8 cellular contexts compared by ENCODE assay signal in the genomic region with DNA sequence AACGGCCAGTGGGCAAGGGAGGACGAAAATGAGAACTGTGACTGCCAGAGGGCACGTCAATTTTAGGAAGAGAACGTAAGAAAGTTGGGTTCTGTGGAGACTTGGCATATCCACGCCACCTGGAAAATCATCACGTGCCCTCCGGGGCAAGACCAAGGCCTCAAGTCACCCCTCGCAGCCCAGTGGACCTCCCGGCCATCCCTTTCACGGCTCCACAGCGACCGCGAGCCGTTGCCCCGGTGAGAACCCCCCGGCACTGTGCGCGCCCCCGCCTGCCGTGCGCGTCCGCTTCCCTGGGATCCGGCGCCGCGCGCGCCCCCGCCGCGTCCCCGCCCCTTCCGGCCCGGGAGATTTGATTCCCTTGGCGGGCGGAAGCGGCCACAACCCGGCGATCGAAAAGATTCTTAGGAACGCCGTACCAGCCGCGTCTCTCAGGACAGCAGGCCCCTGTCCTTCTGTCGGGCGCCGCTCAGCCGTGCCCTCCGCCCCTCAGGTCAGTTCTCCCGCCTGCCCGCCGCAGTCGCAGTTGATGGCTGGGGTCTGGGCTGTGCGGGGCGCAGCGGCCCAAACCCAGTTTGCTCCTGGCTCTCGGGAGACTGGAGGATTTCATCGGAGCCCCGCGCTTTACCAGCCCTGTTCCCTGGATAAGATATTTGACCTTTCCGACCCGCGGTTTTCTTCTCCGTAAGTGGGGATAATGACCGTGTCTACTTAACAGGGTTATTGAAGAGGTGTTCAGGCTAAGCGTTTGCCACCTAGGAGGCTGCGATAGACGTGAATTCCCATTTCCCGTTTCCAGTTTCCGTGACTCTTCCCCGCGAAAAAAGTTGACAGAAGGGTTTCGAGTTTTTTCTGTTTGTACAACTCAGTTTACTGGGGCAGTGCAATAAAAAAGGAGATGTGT. TPM values are rescaled to one million over a fixed set of nuclear protein-coding genes. Genes with fewer than 3 reads are reported as not detected.
DNase-seq lines count a peak whose midpoint lies in the region; ATAC-seq and TF ChIP-seq lines count a peak whose summit lies in the region.

A gene (plus strand): TSS at position 381 of the 904 bp plus-strand sequence. CDS start 8,787 bp downstream, outside the sequence.

- H3K36me3 Mint-ChIP-seq in Calu3 (ENCODE audit: insufficient read depth, unreplicated experiment) = peaks cover 10% of the 10 kb centered on the region
- H3K36me3 Mint-ChIP-seq in naive thymus-derived CD8-positive, alpha-beta T cell = no peaks in the 10 kb centered on the region
- no peaks in the 10 kb centered on the region for H3K36me3 Mint-ChIP-seq in stimulated activated memory B cell treated with anti-CD40 and anti-IgM and Interleukin-4, amounts not matched to agents 10 μg/mL and 1 μg/mL and 100 μg/mL, for 72 hours

- no peak for TF ChIP-seq CTCF in Calu3 (IDR thresholded peaks at IDR 0.05; ENCODE audit: unreplicated experiment)
- no peak for TF ChIP-seq CTCF in fibroblast of mammary gland (conservative IDR thresholded peaks at IDR 0.05; ENCODE audit: control insufficient read depth, insufficient read depth, low read depth, low read length)

- DNase-seq in Calu3 = peak; percentile 75
- DNase-seq in Jurkat, Clone E6-1 (ENCODE audit: low read depth, low spot score) = peak; percentile 68
- DNase-seq in RPMI8226 = peak; percentile 84
- peak; percentile 70 to 76 for DNase-seq in activated T-helper 1 cell treated with anti-CD3 and anti-CD28 coated beads, Interleukin-2, amount 50 U/mL, for 16 hours (ENCODE audit: low read depth in 1 of 2, low spot score in 1 of 2)
- DNase-seq in fibroblast of mammary gland (ENCODE audit: low read depth) = peak; percentile 64
- peak; percentile 68 to 88 (median 83) for DNase-seq in naive thymus-derived CD8-positive, alpha-beta T cell

- POLR2A ChIA-PET in naive thymus-derived CD8-positive, alpha-beta T cell (lab: Charles Lee) = no interaction called here

- H3K4me3 ChIP-seq in Jurkat, Clone E6-1 (ENCODE audit: low read length) = peak within 1 kb of the TSS; percentile 99
- peak within 1 kb of the TSS; percentile 77 for H3K4me3 ChIP-seq in fibroblast of mammary gland (ENCODE audit: control insufficient read depth, low read depth, low read length)

- intact Hi-C loops in Calu3 (cut with micrococcal nuclease; ENCODE audit: unreplicated experiment) = no loop called here

- ATAC-seq in GM21381 (IDR thresholded peaks at IDR 0.05; ENCODE audit: unreplicated experiment) = peak; percentile 67
- peak; percentile 85 to 88 for ATAC-seq in naive thymus-derived CD8-positive, alpha-beta T cell
- peak; percentile 90 for ATAC-seq in stimulated activated memory B cell treated with anti-CD40 and anti-IgM and Interleukin-4, amounts not matched to agents 10 μg/mL and 1 μg/mL and 100 μg/mL, for 72 hours

- H3K27ac Mint-ChIP-seq in Calu3 (ENCODE audit: unreplicated experiment) = no peak within 1 kb of the TSS
- peak within 1 kb of the TSS; percentile 53 to 94 (median 84) for H3K27ac Mint-ChIP-seq in naive thymus-derived CD8-positive, alpha-beta T cell
- H3K27ac Mint-ChIP-seq in stimulated activated memory B cell treated with anti-CD40 and anti-IgM and Interleukin-4, amounts not matched to agents 10 μg/mL and 1 μg/mL and 100 μg/mL, for 72 hours = peak within 1 kb of the TSS; percentile 74

- peak within 1 kb of the TSS; percentile 70 for H3K4me3 Mint-ChIP-seq in Calu3 (ENCODE audit: low read depth, unreplicated experiment)
- peak within 1 kb of the TSS; percentile 82 to 92 (median 90) for H3K4me3 Mint-ChIP-seq in naive thymus-derived CD8-positive, alpha-beta T cell
- peak within 1 kb of the TSS; percentile 93 for H3K4me3 Mint-ChIP-seq in stimulated activated memory B cell treated with anti-CD40 and anti-IgM and Interleukin-4, amounts not matched to agents 10 μg/mL and 1 μg/mL and 100 μg/mL, for 72 hours

- no peaks in the 10 kb centered on the region for H3K27me3 Mint-ChIP-seq in Calu3 (ENCODE audit: unreplicated experiment)
- H3K27me3 Mint-ChIP-seq in naive thymus-derived CD8-positive, alpha-beta T cell = peaks cover 0 to 9% (median 2%) of the 10 kb centered on the region in 5 donors
- H3K27me3 Mint-ChIP-seq in stimulated activated memory B cell treated with anti-CD40 and anti-IgM and Interleukin-4, amounts not matched to agents 10 μg/mL and 1 μg/mL and 100 μg/mL, for 72 hours = peaks cover under 1% of the 10 kb centered on the region

- H3K9me3 Mint-ChIP-seq in Calu3 (ENCODE audit: low read depth, unreplicated experiment) = no peaks in the 10 kb centered on the region
- no peaks in the 10 kb centered on the region for H3K9me3 Mint-ChIP-seq in naive thymus-derived CD8-positive, alpha-beta T cell
- H3K9me3 Mint-ChIP-seq in stimulated activated memory B cell treated with anti-CD40 and anti-IgM and Interleukin-4, amounts not matched to agents 10 μg/mL and 1 μg/mL and 100 μg/mL, for 72 hours = no peaks in the 10 kb centered on the region

- TSS peak; percentile 59 for BruUV-seq in Calu3 (replicated peaks; lab: Mats Ljungman, UMichigan)

- H3K4me1 Mint-ChIP-seq in Calu3 (ENCODE audit: low read depth, unreplicated experiment) = no peaks in the 10 kb centered on the region
- peaks cover 1 to 16% (median 12%) of the 10 kb centered on the region in 4 donors for H3K4me1 Mint-ChIP-seq in naive thymus-derived CD8-positive, alpha-beta T cell
- H3K4me1 Mint-ChIP-seq in stimulated activated memory B cell treated with anti-CD40 and anti-IgM and Interleukin-4, amounts not matched to agents 10 μg/mL and 1 μg/mL and 100 μg/mL, for 72 hours = peaks cover 12% of the 10 kb centered on the region

- CTCF ChIA-PET in Calu3 (lab: Charles Lee) = no interaction called here

RNA-seq across cellular contexts. Expression of the gene that starts here (rescaled TPM):
- total RNA-seq in Calu3 (2022) = 18.3 and 20.8 TPM in 2 replicates
- polyA plus RNA-seq in Jurkat, Clone E6-1 (2012; ENCODE audit: insufficient read depth, insufficient read length) = 83.0 TPM
- total RNA-seq in naive thymus-derived CD8-positive, alpha-beta T cell = not detected
- polyA plus RNA-seq in naive thymus-derived CD8-positive, alpha-beta T cell = not detected

Comparison
In these comparisons a context has a peak if more than half of its experiments do, and no peak if none do; other contexts are left out.
1. Peak in every context shown above with its lines: DNase-seq, ATAC-seq and H3K4me3 ChIP-seq.
2. RNA of the gene that starts here (total RNA-seq): 18.3 to 20.8 TPM in Calu3; not detected in naive thymus-derived CD8-positive, alpha-beta T cell; every median in the first group is over 10 times any median in the second.
3. Peak in DNase-seq and ATAC-seq in naive thymus-derived CD8-positive, alpha-beta T cell; RNA of the gene not detected or under 1 TPM.